Comparison of ENCODE assay signal across 1 cellular context in the genomic region with DNA sequence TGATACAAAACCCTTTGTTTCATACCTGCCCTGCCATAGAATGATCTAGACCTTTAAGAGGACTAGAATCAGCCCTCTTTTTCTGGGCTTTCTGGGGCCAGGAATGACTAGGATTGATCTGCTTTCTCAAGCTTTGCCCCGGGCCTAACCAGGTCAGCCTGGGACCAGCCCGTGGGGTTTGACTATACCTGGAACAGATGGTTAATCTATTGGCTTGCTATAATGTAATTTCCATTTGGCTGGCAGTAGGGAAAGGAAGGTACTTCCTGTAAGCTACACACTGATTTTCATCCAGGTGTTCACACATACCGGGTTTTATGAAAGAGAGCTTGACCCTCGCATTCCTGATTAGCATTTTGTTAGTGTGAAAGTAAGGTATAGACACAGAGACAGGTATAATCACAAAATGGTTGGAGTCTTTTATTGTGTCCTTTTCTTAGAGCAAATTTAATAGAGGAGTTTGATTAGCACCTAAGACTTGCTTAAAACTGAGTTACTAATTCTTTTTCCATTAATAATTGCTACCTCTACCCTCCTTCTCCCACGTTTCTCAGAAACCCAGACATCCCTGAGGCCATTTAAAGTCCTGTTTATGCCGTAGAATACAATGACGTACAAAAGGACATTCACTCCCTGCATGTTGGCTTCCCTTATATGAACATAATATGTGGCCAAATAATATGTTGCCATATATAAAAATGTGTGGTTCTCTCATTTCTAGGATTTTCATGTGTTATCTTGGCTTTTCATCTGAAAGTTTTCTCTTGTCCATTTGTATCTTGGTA.
TF ChIP-seq lines count a peak whose summit lies in the region.

No MANE protein-coding gene starts in this region.

TF ChIP-seq in SK-N-SH treated with all-trans-retinoic acid at 6 μM for 48 hours, 23 proteins besides CTCF, POLR2A, EP300 and RAD21 (continued from another document):
- TF ChIP-seq, protein P1, sequence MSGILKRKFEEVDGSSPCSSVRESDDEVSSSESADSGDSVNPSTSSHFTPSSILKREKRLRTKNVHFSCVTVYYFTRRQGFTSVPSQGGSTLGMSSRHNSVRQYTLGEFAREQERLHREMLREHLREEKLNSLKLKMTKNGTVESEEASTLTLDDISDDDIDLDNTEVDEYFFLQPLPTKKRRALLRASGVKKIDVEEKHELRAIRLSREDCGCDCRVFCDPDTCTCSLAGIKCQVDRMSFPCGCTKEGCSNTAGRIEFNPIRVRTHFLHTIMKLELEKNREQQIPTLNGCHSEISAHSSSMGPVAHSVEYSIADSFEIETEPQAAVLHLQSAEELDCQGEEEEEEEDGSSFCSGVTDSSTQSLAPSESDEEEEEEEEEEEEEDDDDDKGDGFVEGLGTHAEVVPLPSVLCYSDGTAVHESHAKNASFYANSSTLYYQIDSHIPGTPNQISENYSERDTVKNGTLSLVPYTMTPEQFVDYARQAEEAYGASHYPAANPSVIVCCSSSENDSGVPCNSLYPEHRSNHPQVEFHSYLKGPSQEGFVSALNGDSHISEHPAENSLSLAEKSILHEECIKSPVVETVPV (CRISPR knock-in tag; IDR thresholded peaks at IDR 0.05), result no peak
- TF ChIP-seq ZNF70 (CRISPR knock-in tag; IDR thresholded peaks at IDR 0.05) (no peak), ZFP30 (CRISPR knock-in tag; IDR thresholded peaks at IDR 0.05) (no peak)
